ENCODE assay signal across 1 cellular context in the genomic region with DNA sequence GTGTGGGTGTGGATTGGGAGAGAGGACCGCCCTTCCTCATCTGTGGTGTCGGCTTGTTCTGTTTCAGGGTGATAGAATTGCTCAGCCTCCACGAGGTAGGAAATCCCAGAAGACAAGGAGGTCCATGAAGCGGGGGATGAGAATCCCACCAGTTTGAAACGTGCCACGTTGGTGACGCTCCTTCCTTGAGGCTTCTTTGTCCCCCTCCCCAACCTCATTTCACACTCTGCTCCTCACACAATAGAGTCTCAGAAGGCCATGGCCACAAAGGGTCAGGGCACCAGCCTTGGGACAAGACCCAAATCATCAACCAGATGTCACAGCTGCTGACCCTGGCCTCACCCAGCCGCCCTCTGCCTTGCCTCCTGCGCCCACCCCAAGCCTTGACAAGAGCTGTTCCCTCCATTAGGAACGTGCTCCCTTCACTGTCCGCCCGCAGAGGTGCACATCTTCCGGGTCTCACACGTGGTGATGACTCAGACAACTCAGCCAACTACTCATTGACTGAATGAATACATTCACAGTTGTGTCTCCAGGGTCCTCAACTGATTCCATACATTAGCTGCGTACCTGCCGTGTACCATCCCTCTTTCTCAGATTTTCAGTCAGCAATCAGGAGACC.
TF ChIP-seq lines count a peak whose summit lies in the region.

No MANE protein-coding gene starts in this region.

TF ChIP-seq in HepG2, 621 proteins besides CTCF, POLR2A, EP300 and RAD21 (continues in another document):
- TF ChIP-seq, protein P1, sequence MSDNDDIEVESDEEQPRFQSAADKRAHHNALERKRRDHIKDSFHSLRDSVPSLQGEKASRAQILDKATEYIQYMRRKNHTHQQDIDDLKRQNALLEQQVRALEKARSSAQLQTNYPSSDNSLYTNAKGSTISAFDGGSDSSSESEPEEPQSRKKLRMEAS (IDR thresholded peaks at IDR 0.05): peak; percentile 67
- no peak for TF ChIP-seq ZNF350 (CRISPR knock-in tag; IDR thresholded peaks at IDR 0.05; ENCODE audit: borderline replicate concordance, low read depth)
- peak; percentile 91 for TF ChIP-seq FOSL2 (CRISPR knock-in tag; IDR thresholded peaks at IDR 0.05)
- TF ChIP-seq MXI1 (IDR thresholded peaks at IDR 0.05; ENCODE audit: borderline replicate concordance, low read depth, low read length): peak; percentile 42; the same call in 1 of the 3 replicates
- TF ChIP-seq, protein P2, sequence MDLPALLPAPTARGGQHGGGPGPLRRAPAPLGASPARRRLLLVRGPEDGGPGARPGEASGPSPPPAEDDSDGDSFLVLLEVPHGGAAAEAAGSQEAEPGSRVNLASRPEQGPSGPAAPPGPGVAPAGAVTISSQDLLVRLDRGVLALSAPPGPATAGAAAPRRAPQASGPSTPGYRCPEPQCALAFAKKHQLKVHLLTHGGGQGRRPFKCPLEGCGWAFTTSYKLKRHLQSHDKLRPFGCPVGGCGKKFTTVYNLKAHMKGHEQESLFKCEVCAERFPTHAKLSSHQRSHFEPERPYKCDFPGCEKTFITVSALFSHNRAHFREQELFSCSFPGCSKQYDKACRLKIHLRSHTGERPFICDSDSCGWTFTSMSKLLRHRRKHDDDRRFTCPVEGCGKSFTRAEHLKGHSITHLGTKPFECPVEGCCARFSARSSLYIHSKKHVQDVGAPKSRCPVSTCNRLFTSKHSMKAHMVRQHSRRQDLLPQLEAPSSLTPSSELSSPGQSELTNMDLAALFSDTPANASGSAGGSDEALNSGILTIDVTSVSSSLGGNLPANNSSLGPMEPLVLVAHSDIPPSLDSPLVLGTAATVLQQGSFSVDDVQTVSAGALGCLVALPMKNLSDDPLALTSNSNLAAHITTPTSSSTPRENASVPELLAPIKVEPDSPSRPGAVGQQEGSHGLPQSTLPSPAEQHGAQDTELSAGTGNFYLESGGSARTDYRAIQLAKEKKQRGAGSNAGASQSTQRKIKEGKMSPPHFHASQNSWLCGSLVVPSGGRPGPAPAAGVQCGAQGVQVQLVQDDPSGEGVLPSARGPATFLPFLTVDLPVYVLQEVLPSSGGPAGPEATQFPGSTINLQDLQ (CRISPR knock-in tag; IDR thresholded peaks at IDR 0.05): no peak
- TF ChIP-seq, protein P3, sequence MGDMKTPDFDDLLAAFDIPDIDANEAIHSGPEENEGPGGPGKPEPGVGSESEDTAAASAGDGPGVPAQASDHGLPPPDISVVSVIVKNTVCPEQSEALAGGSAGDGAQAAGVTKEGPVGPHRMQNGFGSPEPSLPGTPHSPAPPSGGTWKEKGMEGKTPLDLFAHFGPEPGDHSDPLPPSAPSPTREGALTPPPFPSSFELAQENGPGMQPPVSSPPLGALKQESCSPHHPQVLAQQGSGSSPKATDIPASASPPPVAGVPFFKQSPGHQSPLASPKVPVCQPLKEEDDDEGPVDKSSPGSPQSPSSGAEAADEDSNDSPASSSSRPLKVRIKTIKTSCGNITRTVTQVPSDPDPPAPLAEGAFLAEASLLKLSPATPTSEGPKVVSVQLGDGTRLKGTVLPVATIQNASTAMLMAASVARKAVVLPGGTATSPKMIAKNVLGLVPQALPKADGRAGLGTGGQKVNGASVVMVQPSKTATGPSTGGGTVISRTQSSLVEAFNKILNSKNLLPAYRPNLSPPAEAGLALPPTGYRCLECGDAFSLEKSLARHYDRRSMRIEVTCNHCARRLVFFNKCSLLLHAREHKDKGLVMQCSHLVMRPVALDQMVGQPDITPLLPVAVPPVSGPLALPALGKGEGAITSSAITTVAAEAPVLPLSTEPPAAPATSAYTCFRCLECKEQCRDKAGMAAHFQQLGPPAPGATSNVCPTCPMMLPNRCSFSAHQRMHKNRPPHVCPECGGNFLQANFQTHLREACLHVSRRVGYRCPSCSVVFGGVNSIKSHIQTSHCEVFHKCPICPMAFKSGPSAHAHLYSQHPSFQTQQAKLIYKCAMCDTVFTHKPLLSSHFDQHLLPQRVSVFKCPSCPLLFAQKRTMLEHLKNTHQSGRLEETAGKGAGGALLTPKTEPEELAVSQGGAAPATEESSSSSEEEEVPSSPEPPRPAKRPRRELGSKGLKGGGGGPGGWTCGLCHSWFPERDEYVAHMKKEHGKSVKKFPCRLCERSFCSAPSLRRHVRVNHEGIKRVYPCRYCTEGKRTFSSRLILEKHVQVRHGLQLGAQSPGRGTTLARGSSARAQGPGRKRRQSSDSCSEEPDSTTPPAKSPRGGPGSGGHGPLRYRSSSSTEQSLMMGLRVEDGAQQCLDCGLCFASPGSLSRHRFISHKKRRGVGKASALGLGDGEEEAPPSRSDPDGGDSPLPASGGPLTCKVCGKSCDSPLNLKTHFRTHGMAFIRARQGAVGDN (CRISPR knock-in tag; IDR thresholded peaks at IDR 0.05): peak; percentile 52
- no peak for TF ChIP-seq ZNF230 (CRISPR knock-in tag; IDR thresholded peaks at IDR 0.05)
- TF ChIP-seq ZSCAN21 (CRISPR knock-in tag; IDR thresholded peaks at IDR 0.05; ENCODE audit: borderline replicate concordance): 0 out of 2 replicates have a peak, but pooled peaks have one; percentile 67
- TF ChIP-seq IRF2 (CRISPR knock-in tag; IDR thresholded peaks at IDR 0.05): no peak
- peak; percentile 86 for TF ChIP-seq ZNF263 (CRISPR knock-in tag; IDR thresholded peaks at IDR 0.05)
- no peak for TF ChIP-seq RELA (CRISPR knock-in tag; IDR thresholded peaks at IDR 0.05)
- peak; percentile 20 for TF ChIP-seq HNRNPH1 (optimal IDR thresholded peaks at IDR 0.05; ENCODE audit: low read depth, low read length)
- peak; percentile 62; the same call in 1 of the 2 replicates for TF ChIP-seq NFKB2 (CRISPR knock-in tag; IDR thresholded peaks at IDR 0.05; ENCODE audit: borderline replicate concordance)
- 0 out of 2 replicates have a peak, but pooled peaks have one; percentile 30 for TF ChIP-seq ELF1 (CRISPR knock-in tag; IDR thresholded peaks at IDR 0.05)
- no peak for TF ChIP-seq ZNF543 (CRISPR knock-in tag; IDR thresholded peaks at IDR 0.05)
- TF ChIP-seq PHF20 (CRISPR knock-in tag; IDR thresholded peaks at IDR 0.05): 0 out of 2 replicates have a peak, but pooled peaks have one; percentile 3
- TF ChIP-seq GABPB1 (CRISPR knock-in tag; IDR thresholded peaks at IDR 0.05): peak; percentile 20; the same call in 1 of the 2 replicates
- 0 out of 2 replicates have a peak, but pooled peaks have one; percentile 39 for TF ChIP-seq ELF3 (CRISPR knock-in tag; IDR thresholded peaks at IDR 0.05)
- no peak for TF ChIP-seq GLI4 (CRISPR knock-in tag; IDR thresholded peaks at IDR 0.05; ENCODE audit: borderline replicate concordance)
- no peak for TF ChIP-seq U2AF1 (optimal IDR thresholded peaks at IDR 0.05; ENCODE audit: low read depth, low read length)
- no peak for TF ChIP-seq SMAD1 (CRISPR knock-in tag; IDR thresholded peaks at IDR 0.05; ENCODE audit: borderline replicate concordance, low read depth)
- TF ChIP-seq ZNF737 (CRISPR knock-in tag; IDR thresholded peaks at IDR 0.05; ENCODE audit: borderline replicate concordance): no peak
- peak; percentile 49; the same call in 1 of the 2 replicates for TF ChIP-seq SAP130 (CRISPR knock-in tag; IDR thresholded peaks at IDR 0.05; ENCODE audit: low read depth)
- TF ChIP-seq ARNTL (CRISPR knock-in tag; IDR thresholded peaks at IDR 0.05): no peak
- TF ChIP-seq ZNF773 (CRISPR knock-in tag; IDR thresholded peaks at IDR 0.05; ENCODE audit: borderline replicate concordance): no peak
- TF ChIP-seq ZNF138 (CRISPR knock-in tag; IDR thresholded peaks at IDR 0.05; ENCODE audit: low read depth): peak; percentile 42; the same call in 1 of the 2 replicates
- 0 out of 2 replicates have a peak, but pooled peaks have one; percentile 35 for TF ChIP-seq JUND (CRISPR knock-in tag; IDR thresholded peaks at IDR 0.05)
- TF ChIP-seq, protein P4, sequence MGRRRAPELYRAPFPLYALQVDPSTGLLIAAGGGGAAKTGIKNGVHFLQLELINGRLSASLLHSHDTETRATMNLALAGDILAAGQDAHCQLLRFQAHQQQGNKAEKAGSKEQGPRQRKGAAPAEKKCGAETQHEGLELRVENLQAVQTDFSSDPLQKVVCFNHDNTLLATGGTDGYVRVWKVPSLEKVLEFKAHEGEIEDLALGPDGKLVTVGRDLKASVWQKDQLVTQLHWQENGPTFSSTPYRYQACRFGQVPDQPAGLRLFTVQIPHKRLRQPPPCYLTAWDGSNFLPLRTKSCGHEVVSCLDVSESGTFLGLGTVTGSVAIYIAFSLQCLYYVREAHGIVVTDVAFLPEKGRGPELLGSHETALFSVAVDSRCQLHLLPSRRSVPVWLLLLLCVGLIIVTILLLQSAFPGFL (CRISPR knock-in tag; IDR thresholded peaks at IDR 0.05): no peak
- no peak for TF ChIP-seq HNRNPK (IDR thresholded peaks at IDR 0.05; ENCODE audit: low read depth, low read length, poor library complexity, severe bottlenecking)
- peak; percentile 49; the same call in 1 of the 2 replicates for TF ChIP-seq ZNF879 (CRISPR knock-in tag; IDR thresholded peaks at IDR 0.05)
- TF ChIP-seq, protein P5, sequence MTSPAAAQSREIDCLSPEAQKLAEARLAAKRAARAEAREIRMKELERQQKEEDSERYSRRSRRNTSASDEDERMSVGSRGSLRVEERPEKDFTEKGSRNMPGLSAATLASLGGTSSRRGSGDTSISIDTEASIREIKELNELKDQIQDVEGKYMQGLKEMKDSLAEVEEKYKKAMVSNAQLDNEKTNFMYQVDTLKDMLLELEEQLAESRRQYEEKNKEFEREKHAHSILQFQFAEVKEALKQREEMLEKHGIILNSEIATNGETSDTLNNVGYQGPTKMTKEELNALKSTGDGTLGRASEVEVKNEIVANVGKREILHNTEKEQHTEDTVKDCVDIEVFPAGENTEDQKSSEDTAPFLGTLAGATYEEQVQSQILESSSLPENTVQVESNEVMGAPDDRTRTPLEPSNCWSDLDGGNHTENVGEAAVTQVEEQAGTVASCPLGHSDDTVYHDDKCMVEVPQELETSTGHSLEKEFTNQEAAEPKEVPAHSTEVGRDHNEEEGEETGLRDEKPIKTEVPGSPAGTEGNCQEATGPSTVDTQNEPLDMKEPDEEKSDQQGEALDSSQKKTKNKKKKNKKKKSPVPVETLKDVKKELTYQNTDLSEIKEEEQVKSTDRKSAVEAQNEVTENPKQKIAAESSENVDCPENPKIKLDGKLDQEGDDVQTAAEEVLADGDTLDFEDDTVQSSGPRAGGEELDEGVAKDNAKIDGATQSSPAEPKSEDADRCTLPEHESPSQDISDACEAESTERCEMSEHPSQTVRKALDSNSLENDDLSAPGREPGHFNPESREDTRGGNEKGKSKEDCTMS (CRISPR knock-in tag; conservative IDR thresholded peaks at IDR 0.05): no peak
- TF ChIP-seq ZNF891 (CRISPR knock-in tag; IDR thresholded peaks at IDR 0.05): no peak
- TF ChIP-seq, protein P6, sequence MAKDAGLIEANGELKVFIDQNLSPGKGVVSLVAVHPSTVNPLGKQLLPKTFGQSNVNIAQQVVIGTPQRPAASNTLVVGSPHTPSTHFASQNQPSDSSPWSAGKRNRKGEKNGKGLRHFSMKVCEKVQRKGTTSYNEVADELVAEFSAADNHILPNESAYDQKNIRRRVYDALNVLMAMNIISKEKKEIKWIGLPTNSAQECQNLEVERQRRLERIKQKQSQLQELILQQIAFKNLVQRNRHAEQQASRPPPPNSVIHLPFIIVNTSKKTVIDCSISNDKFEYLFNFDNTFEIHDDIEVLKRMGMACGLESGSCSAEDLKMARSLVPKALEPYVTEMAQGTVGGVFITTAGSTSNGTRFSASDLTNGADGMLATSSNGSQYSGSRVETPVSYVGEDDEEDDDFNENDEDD (CRISPR knock-in tag; IDR thresholded peaks at IDR 0.05; ENCODE audit: borderline replicate concordance): peak; percentile 13; the same call in 1 of the 2 replicates
- TF ChIP-seq, protein P7, sequence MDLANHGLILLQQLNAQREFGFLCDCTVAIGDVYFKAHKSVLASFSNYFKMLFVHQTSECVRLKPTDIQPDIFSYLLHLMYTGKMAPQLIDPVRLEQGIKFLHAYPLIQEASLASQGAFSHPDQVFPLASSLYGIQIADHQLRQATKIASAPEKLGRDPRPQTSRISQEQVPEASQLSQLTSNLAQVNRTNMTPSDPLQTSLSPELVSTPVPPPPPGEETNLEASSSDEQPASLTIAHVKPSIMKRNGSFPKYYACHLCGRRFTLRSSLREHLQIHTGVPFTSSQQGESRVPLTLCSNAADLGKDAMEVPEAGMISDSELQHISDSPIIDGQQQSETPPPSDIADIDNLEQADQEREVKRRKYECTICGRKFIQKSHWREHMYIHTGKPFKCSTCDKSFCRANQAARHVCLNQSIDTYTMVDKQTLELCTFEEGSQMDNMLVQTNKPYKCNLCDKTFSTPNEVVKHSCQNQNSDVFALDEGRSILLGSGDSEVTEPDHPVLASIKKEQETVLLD (CRISPR knock-in tag; IDR thresholded peaks at IDR 0.05; ENCODE audit: low read depth): no peak
- TF ChIP-seq ZNF850 (CRISPR knock-in tag; conservative IDR thresholded peaks at IDR 0.05): no peak
- TF ChIP-seq TEAD3 (CRISPR knock-in tag; optimal IDR thresholded peaks at IDR 0.05; ENCODE audit: borderline replicate concordance): no peak
- no peak for TF ChIP-seq ETV5 (CRISPR knock-in tag; IDR thresholded peaks at IDR 0.05; ENCODE audit: borderline replicate concordance)
- peak; percentile 97 for TF ChIP-seq ZBTB38 (CRISPR knock-in tag; IDR thresholded peaks at IDR 0.05)
- TF ChIP-seq, protein P8, sequence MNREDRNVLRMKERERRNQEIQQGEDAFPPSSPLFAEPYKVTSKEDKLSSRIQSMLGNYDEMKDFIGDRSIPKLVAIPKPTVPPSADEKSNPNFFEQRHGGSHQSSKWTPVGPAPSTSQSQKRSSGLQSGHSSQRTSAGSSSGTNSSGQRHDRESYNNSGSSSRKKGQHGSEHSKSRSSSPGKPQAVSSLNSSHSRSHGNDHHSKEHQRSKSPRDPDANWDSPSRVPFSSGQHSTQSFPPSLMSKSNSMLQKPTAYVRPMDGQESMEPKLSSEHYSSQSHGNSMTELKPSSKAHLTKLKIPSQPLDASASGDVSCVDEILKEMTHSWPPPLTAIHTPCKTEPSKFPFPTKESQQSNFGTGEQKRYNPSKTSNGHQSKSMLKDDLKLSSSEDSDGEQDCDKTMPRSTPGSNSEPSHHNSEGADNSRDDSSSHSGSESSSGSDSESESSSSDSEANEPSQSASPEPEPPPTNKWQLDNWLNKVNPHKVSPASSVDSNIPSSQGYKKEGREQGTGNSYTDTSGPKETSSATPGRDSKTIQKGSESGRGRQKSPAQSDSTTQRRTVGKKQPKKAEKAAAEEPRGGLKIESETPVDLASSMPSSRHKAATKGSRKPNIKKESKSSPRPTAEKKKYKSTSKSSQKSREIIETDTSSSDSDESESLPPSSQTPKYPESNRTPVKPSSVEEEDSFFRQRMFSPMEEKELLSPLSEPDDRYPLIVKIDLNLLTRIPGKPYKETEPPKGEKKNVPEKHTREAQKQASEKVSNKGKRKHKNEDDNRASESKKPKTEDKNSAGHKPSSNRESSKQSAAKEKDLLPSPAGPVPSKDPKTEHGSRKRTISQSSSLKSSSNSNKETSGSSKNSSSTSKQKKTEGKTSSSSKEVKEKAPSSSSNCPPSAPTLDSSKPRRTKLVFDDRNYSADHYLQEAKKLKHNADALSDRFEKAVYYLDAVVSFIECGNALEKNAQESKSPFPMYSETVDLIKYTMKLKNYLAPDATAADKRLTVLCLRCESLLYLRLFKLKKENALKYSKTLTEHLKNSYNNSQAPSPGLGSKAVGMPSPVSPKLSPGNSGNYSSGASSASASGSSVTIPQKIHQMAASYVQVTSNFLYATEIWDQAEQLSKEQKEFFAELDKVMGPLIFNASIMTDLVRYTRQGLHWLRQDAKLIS (CRISPR knock-in tag; IDR thresholded peaks at IDR 0.05): no peak
- TF ChIP-seq RBFOX2 (IDR thresholded peaks at IDR 0.05; ENCODE audit: low read depth, low read length): 0 out of 2 replicates have a peak, but pooled peaks have one; percentile 17
- peak; percentile 42; the same call in 1 of the 2 replicates for TF ChIP-seq HOXA3 (CRISPR knock-in tag; IDR thresholded peaks at IDR 0.05)
- 0 out of 2 replicates have a peak, but pooled peaks have one; percentile 6 for TF ChIP-seq ZNF772 (CRISPR knock-in tag; IDR thresholded peaks at IDR 0.05)
